ENCODE assay signal across 19 cellular contexts in genomic region chr3:195705081-195705991, GRCh38. TPM values are rescaled to one million over a fixed set of nuclear protein-coding genes. Genes with fewer than 3 reads are reported as not detected.
DNase-seq lines count a peak whose midpoint lies in the region; ATAC-seq and TF ChIP-seq lines count a peak whose summit lies in the region.
"Had no signal": no experiment of that assay in that cellular context is flagged by ENCODE, and none has a peak within 500 bp of the region (broad histone marks: within the 10 kb centered on the region; RNA-seq: fewer than 3 reads in every experiment).

No MANE protein-coding gene starts in this region.

- TF ChIP-seq CTCF in GM23338 (conservative IDR thresholded peaks at IDR 0.05; ENCODE audit: low read depth in 2 of 2) = no peak
- no peak for TF ChIP-seq CTCF in progenitor cell of endocrine pancreas (IDR thresholded peaks at IDR 0.05; ENCODE audit: unreplicated experiment)
- TF ChIP-seq CTCF in tibial artery (IDR thresholded peaks at IDR 0.05) = no peak

- H3K27me3 Mint-ChIP-seq in GM23338 (ENCODE audit: insufficient read depth, low read depth, poor library complexity) (peaks cover 3% of the 10 kb centered on the region), progenitor cell of endocrine pancreas (peaks cover 5% of the 10 kb centered on the region)
- H3K27me3 Mint-ChIP-seq: dendritic cell treated with granulocyte-macrophage colony-stimulating factor and Interleukin-4, amounts not matched to agents 40 ng/mL and 50 ng/mL, for 4 days had no signal

- no peak overlapping the region for H2AFZ ChIP-seq in GM23338

- DNase-seq in D341Med (ENCODE audit: low spot score) = peak; percentile 51
- no peak for DNase-seq in GM23338 (ENCODE audit: low spot score)
- DNase-seq in progenitor cell of endocrine pancreas (ENCODE audit: low spot score, unreplicated experiment) = no peak
- DNase-seq in tibial artery = no peak
- no peak for DNase-seq in COLO668 (lab: John Stamatoyannopoulos, UW; ENCODE audit: unreplicated experiment)
- no peak for DNase-seq in NCI-H1930 (lab: John Stamatoyannopoulos, UW)
- DNase-seq: AML-193, COR-L47, heart right ventricle, NCI-H1105, NCI-H510A treated with DMSO at 0.1 percent for 48 hours, occipital lobe, right cardiac atrium, SK-N-SH, thyroid gland had no signal

- H3K27me3 ChIP-seq in GM23338 (ENCODE audit: insufficient read depth) (no peaks in the 10 kb centered on the region), tibial artery (no peaks in the 10 kb centered on the region)
- H3K27me3 ChIP-seq: heart right ventricle, thyroid gland had no signal

- H3K4me2 ChIP-seq in GM23338 = no peak overlapping the region
- H3K4me2 ChIP-seq: SK-N-SH had no signal

- H3K4me3 Mint-ChIP-seq in GM23338 = no peak overlapping the region
- no peak overlapping the region for H3K4me3 Mint-ChIP-seq in progenitor cell of endocrine pancreas (ENCODE audit: low read depth)
- H3K4me3 Mint-ChIP-seq: dendritic cell treated with granulocyte-macrophage colony-stimulating factor and Interleukin-4, amounts not matched to agents 40 ng/mL and 50 ng/mL, for 4 days had no signal

- H3K9me2 ChIP-seq in GM23338 (ENCODE audit: insufficient read depth) = 0 out of 2 replicates have a peak, but pooled peaks cover 6% of the 10 kb centered on the region
- H3K9me2 ChIP-seq: SK-N-SH had no signal

- no peaks in the 10 kb centered on the region for H3K36me3 Mint-ChIP-seq in GM23338 (ENCODE audit: low read depth)
- H3K36me3 Mint-ChIP-seq in progenitor cell of endocrine pancreas (ENCODE audit: insufficient read depth) = peaks cover 3% of the 10 kb centered on the region

- H3K4me1 Mint-ChIP-seq in GM23338 (peaks cover 21% of the 10 kb centered on the region), progenitor cell of endocrine pancreas (ENCODE audit: low read depth) (peaks cover 5% of the 10 kb centered on the region)

- H3K9me3 Mint-ChIP-seq in GM23338 (no peaks in the 10 kb centered on the region; the same call in 2 of the 3 replicates), progenitor cell of endocrine pancreas (ENCODE audit: low read depth) (no peaks in the 10 kb centered on the region)
- H3K9me3 Mint-ChIP-seq: activated T-helper 2 cell treated with anti-CD3 and anti-CD28 coated beads, Interferon-gamma antibody, Interleukin-2, Interleukin-4, amounts not matched to agents 10 μg/mL and 5 μg/mL and 100 μg/mL, durations not matched to agents 14 hours and 24 hours and 36 hours; dendritic cell treated with granulocyte-macrophage colony-stimulating factor and Interleukin-4, amounts not matched to agents 40 ng/mL and 50 ng/mL, for 4 days had no signal

- H3K36me3 ChIP-seq in GM23338 (ENCODE audit: insufficient read depth) (no peaks in the 10 kb centered on the region), tibial artery (peaks cover 21 to 24% (median 23%) of the 10 kb centered on the region in 3 donors)

- no peaks in the 10 kb centered on the region for H3F3A ChIP-seq in GM23338 (replicated peaks; ENCODE audit: low read depth)

- H4K20me1 ChIP-seq in GM23338 (replicated peaks; ENCODE audit: insufficient read depth) = no peaks in the 10 kb centered on the region

- intact Hi-C loops in tibial artery (cut with DNase I; ENCODE audit: low total_unique reads) = no loop called here

- H3K4me1 ChIP-seq in GM23338 (ENCODE audit: insufficient read depth) (no peaks in the 10 kb centered on the region), tibial artery (no peaks in the 10 kb centered on the region)
- H3K4me1 ChIP-seq: heart right ventricle, thyroid gland had no signal

- H3K27ac Mint-ChIP-seq in GM23338 (no peak overlapping the region), progenitor cell of endocrine pancreas (peak overlapping the region; percentile 14)
- H3K27ac Mint-ChIP-seq: activated T-helper 2 cell treated with anti-CD3 and anti-CD28 coated beads, Interferon-gamma antibody, Interleukin-2, Interleukin-4, amounts not matched to agents 10 μg/mL and 5 μg/mL and 100 μg/mL, durations not matched to agents 14 hours and 24 hours and 36 hours; dendritic cell treated with granulocyte-macrophage colony-stimulating factor and Interleukin-4, amounts not matched to agents 40 ng/mL and 50 ng/mL, for 4 days had no signal

- H3K4me3 ChIP-seq in GM23338 (no peak overlapping the region), tibial artery (no peak overlapping the region)
- H3K4me3 ChIP-seq: heart right ventricle, thyroid gland had no signal

- ATAC-seq in GM23338 = peak; percentile 59
- ATAC-seq in esophagus mucosa = peak; percentile 19

- no peaks in the 10 kb centered on the region for H3K79me2 ChIP-seq in GM23338 (replicated peaks; ENCODE audit: insufficient read depth)

- H3K27ac ChIP-seq in GM23338 (ENCODE audit: low read depth) (no peak overlapping the region), tibial artery (no peak overlapping the region)
- H3K27ac ChIP-seq: heart right ventricle, thyroid gland had no signal

- H3K9me3 ChIP-seq in tibial artery = no peaks in the 10 kb centered on the region
- H3K9me3 ChIP-seq: heart right ventricle, SK-N-SH, thyroid gland had no signal

TF ChIP-seq in GM23338, 12 proteins besides CTCF, POLR2A, EP300 and RAD21 (continues in another document):
- TF ChIP-seq CREB1 (CRISPR knock-in tag; IDR thresholded peaks at IDR 0.05; ENCODE audit: low read depth) = no peak
- no peak for TF ChIP-seq JUNB (IDR thresholded peaks at IDR 0.05; ENCODE audit: unreplicated experiment)
- TF ChIP-seq, protein P1, sequence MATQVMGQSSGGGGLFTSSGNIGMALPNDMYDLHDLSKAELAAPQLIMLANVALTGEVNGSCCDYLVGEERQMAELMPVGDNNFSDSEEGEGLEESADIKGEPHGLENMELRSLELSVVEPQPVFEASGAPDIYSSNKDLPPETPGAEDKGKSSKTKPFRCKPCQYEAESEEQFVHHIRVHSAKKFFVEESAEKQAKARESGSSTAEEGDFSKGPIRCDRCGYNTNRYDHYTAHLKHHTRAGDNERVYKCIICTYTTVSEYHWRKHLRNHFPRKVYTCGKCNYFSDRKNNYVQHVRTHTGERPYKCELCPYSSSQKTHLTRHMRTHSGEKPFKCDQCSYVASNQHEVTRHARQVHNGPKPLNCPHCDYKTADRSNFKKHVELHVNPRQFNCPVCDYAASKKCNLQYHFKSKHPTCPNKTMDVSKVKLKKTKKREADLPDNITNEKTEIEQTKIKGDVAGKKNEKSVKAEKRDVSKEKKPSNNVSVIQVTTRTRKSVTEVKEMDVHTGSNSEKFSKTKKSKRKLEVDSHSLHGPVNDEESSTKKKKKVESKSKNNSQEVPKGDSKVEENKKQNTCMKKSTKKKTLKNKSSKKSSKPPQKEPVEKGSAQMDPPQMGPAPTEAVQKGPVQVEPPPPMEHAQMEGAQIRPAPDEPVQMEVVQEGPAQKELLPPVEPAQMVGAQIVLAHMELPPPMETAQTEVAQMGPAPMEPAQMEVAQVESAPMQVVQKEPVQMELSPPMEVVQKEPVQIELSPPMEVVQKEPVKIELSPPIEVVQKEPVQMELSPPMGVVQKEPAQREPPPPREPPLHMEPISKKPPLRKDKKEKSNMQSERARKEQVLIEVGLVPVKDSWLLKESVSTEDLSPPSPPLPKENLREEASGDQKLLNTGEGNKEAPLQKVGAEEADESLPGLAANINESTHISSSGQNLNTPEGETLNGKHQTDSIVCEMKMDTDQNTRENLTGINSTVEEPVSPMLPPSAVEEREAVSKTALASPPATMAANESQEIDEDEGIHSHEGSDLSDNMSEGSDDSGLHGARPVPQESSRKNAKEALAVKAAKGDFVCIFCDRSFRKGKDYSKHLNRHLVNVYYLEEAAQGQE (IDR thresholded peaks at IDR 0.05; ENCODE audit: unreplicated experiment) = no peak
- no peak for TF ChIP-seq POLR2AphosphoS5 (IDR thresholded peaks at IDR 0.05; ENCODE audit: low read depth)
- TF ChIP-seq NANOG (IDR thresholded peaks at IDR 0.05; ENCODE audit: borderline replicate concordance) = no peak
- no peak for TF ChIP-seq ZNF114 (CRISPR knock-in tag; IDR thresholded peaks at IDR 0.05)

RNA-seq across cellular contexts. Expression of gene MUC20, which starts 15.4 kb away (rescaled TPM):
- total RNA-seq in GM23338 (2014; rRNA removed; shearing (Covaris generic)) = 0.12 TPM in 1 of 2 replicates, not detected in the other
- 0.29 TPM in 1 of 2 replicates, not detected in the other for polyA plus RNA-seq in GM23338 (2016; fragmentation: Nextera tagmentation; extraction: Ambion mirVana)
- total RNA-seq in esophagus mucosa (34.9 TPM), progenitor cell of endocrine pancreas (4.5 and 5.0 TPM in 2 replicates)
- total RNA-seq: RPMI7951 had no signal
